Comparison of ENCODE assay signal across 1 cellular context in the genomic region with DNA sequence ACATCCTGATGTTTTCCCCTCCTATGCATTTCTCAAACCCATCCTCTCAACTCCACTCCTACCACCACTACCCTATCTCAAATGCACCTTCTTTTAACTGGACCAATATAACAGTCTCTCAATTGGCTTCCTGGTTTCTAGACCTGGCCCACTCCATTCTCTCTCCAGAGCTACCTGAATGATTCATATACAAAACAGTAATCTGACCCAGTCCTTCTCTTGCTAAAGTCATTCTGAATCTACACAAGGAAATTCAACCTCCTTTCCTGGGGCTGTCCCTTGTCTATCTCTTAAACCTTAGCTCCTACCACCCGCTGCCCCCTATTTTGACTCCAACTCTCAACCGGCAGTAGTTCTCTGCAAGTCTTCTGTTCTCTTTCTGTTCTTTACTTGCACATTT.
TF ChIP-seq lines count a peak whose summit lies in the region.

No MANE protein-coding gene starts in this region.

TF ChIP-seq in HCT116, 20 proteins besides CTCF, POLR2A, EP300 and RAD21 (continued from another document):
- TF ChIP-seq ZBTB33 (IDR thresholded peaks at IDR 0.05; ENCODE audit: extremely low read depth, insufficient replicate concordance, low read length), result no peak
- TF ChIP-seq POLR2AphosphoS5 (IDR thresholded peaks at IDR 0.05; ENCODE audit: low read depth, low read length), result no peak
- TF ChIP-seq CBX3 (IDR thresholded peaks at IDR 0.05; ENCODE audit: low read depth), result no peak
- TF ChIP-seq FOSL1 (IDR thresholded peaks at IDR 0.05; ENCODE audit: low read depth), result no peak
- no peak for TF ChIP-seq SIN3A (IDR thresholded peaks at IDR 0.05; ENCODE audit: low read depth)
- TF ChIP-seq CEBPB (IDR thresholded peaks at IDR 0.05; ENCODE audit: low read depth), result no peak
- TF ChIP-seq ZNF274 (IDR thresholded peaks at IDR 0.05; ENCODE audit: low read depth, low read length), result no peak
- no peak for TF ChIP-seq SRF (IDR thresholded peaks at IDR 0.05; ENCODE audit: low read depth)
- TF ChIP-seq JUND (IDR thresholded peaks at IDR 0.05), result no peak
- no peak for TF ChIP-seq ATF3 (IDR thresholded peaks at IDR 0.05)
- no peak for TF ChIP-seq EZH2phosphoT487 (IDR thresholded peaks at IDR 0.05; ENCODE audit: borderline replicate concordance)
- TF ChIP-seq YY1 (IDR thresholded peaks at IDR 0.05; ENCODE audit: extremely low read depth, insufficient replicate concordance, low read depth, low read length), result no peak
- no peak for TF ChIP-seq TCF7L2 (IDR thresholded peaks at IDR 0.05; ENCODE audit: borderline replicate concordance, extremely low read depth, insufficient read depth, insufficient read length)
